8 cellular contexts compared by ENCODE assay signal in the genomic region with DNA sequence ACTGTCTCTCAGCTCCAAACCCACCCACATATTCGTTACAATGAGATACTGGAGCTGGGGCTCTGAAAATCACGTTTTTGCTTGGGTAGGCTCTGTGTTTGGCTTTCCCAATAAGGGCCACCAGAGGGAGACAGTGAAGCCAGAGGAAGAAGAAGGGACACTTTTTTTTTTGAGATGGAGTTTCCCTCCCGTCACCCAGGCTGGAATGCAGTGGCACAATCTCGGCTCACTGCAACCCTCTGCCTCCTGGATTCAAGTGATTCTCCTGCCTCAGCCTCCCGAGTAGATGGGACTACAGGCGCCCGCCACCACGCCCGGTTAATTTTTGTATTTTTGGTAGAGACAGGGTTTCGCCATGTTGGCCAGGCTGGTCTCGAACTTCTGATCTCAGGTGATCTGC. TPM values are rescaled to one million over a fixed set of nuclear protein-coding genes. Genes with fewer than 3 reads are reported as not detected.
DNase-seq lines count a peak whose midpoint lies in the region; ATAC-seq and TF ChIP-seq lines count a peak whose summit lies in the region.
"Not testable (repeated sequence)": the region's sequence is repeated elsewhere in the genome, so short reads cannot be mapped to it uniquely, and the experiment has no call there.

No MANE protein-coding gene starts in this region.

- peak; percentile 79 for DNase-seq in Caki2 (ENCODE audit: low read depth)
- peak; percentile 32 for DNase-seq in HS-5 (ENCODE audit: low read depth)
- DNase-seq in NCI-H460 (ENCODE audit: extremely low read depth, low read depth), result peak; percentile 67
- peak; percentile 25 for DNase-seq in UCSD-AML1 (lab: John Stamatoyannopoulos, UW; ENCODE audit: unreplicated experiment)
- DNase-seq in activated naive CD8-positive, alpha-beta T cell treated with anti-CD3 and anti-CD28 coated beads, Interleukin-2, amount 10 ng/mL, durations not matched to agents 7 days and 5 days, result peak; percentile 51
- DNase-seq in foreskin keratinocyte, result not testable (repeated sequence)
- peak; percentile 40 to 83 (median 76) for DNase-seq in naive thymus-derived CD4-positive, alpha-beta T cell
- DNase-seq in stimulated activated CD8-positive, alpha-beta memory T cell treated with anti-CD3 and anti-CD28 coated beads, Interleukin-7, amount 100 ng/mL, for 4 hours (ENCODE audit: low read depth in 2 of 2), result peak; percentile 54 to 70

- peaks cover 22% of the 10 kb centered on the region for H3K4me1 Mint-ChIP-seq in activated naive CD8-positive, alpha-beta T cell treated with anti-CD3 and anti-CD28 coated beads, Interleukin-2, amount 10 ng/mL, durations not matched to agents 7 days and 5 days
- peaks cover 0 to 28% (median 13%) of the 10 kb centered on the region in 7 donors for H3K4me1 Mint-ChIP-seq in naive thymus-derived CD4-positive, alpha-beta T cell

- CTCF ChIA-PET in naive thymus-derived CD4-positive, alpha-beta T cell (lab: Charles Lee), result interaction anchor here (0.6 to 4.0 kb wide), 21 partner anchors 10 to 261 kb away, joined by 3 to 29 read pairs (median 5); no protein-coding TSS in a partner anchor

- H3K27me3 Mint-ChIP-seq in activated naive CD8-positive, alpha-beta T cell treated with anti-CD3 and anti-CD28 coated beads, Interleukin-2, amount 10 ng/mL, durations not matched to agents 7 days and 5 days; naive thymus-derived CD4-positive, alpha-beta T cell: not testable (repeated sequence)

- not testable (repeated sequence) for H3K4me3 ChIP-seq in naive thymus-derived CD4-positive, alpha-beta T cell (ENCODE audit: low read length)

- peak; percentile 81 for TF ChIP-seq CTCF in foreskin keratinocyte (conservative IDR thresholded peaks at IDR 0.05)

- H3K27ac Mint-ChIP-seq in activated naive CD8-positive, alpha-beta T cell treated with anti-CD3 and anti-CD28 coated beads, Interleukin-2, amount 10 ng/mL, durations not matched to agents 7 days and 5 days, result peak overlapping the region; percentile 64
- H3K27ac Mint-ChIP-seq in naive thymus-derived CD4-positive, alpha-beta T cell, result peak overlapping the region in 8 of 9 donors; percentile 38 to 92 (median 80)

- H3K27me3 ChIP-seq in foreskin keratinocyte; naive thymus-derived CD4-positive, alpha-beta T cell (ENCODE audit: control insufficient read depth in 2 of 2, insufficient read depth in 2 of 2, low read length in 2 of 2): not testable (repeated sequence)

- H3K4me1 ChIP-seq in foreskin keratinocyte, result not testable (repeated sequence)
- H3K4me1 ChIP-seq in naive thymus-derived CD4-positive, alpha-beta T cell (ENCODE audit: control insufficient read depth in 2 of 2, insufficient read depth in 2 of 2, low read length in 2 of 2), result peaks cover 0 to 14% of the 10 kb centered on the region in 2 donors

- ATAC-seq in activated naive CD8-positive, alpha-beta T cell treated with anti-CD3 and anti-CD28 coated beads, Interleukin-2, amount 10 ng/mL, durations not matched to agents 7 days and 5 days (ENCODE audit: low read depth), result peak; percentile 81
- not testable (repeated sequence) for ATAC-seq in foreskin keratinocyte
- ATAC-seq in naive thymus-derived CD4-positive, alpha-beta T cell, result peak; percentile 99

- intact Hi-C loops in naive thymus-derived CD4-positive, alpha-beta T cell (cut with micrococcal nuclease), result loop anchor here (1.0 to 2.0 kb wide), 5 partner anchors 10 to 69 kb away; no protein-coding TSS in a partner anchor

- H3K4me3 Mint-ChIP-seq in activated naive CD8-positive, alpha-beta T cell treated with anti-CD3 and anti-CD28 coated beads, Interleukin-2, amount 10 ng/mL, durations not matched to agents 7 days and 5 days, result peak overlapping the region; percentile 59
- H3K4me3 Mint-ChIP-seq in naive thymus-derived CD4-positive, alpha-beta T cell, result peak overlapping the region in 4 of 10 donors; percentile 28 to 69 (median 46)

- H3K27ac ChIP-seq in foreskin keratinocyte; naive thymus-derived CD4-positive, alpha-beta T cell (ENCODE audit: low read depth, low read length): not testable (repeated sequence)

- in situ Hi-C loops in Caki2 (cut with HindIII; ENCODE audit: low pct_unique_long_range_greater_than_20kb, low sequenced_read_pairs), result not testable (repeated sequence)

- H3K9me3 ChIP-seq in naive thymus-derived CD4-positive, alpha-beta T cell (ENCODE audit: control insufficient read depth in 2 of 3, low read length in 3 of 3), result not testable (repeated sequence)

- POLR2A ChIA-PET in activated naive CD8-positive, alpha-beta T cell treated with anti-CD3 and anti-CD28 coated beads, Interleukin-2, amount 10 ng/mL, durations not matched to agents 7 days and 5 days (lab: Charles Lee), result interaction anchor here (0.6 to 1.7 kb wide), 7 partner anchors 9 to 234 kb away, joined by 3 to 11 read pairs (median 4); no protein-coding TSS in a partner anchor
- POLR2A ChIA-PET in naive thymus-derived CD4-positive, alpha-beta T cell (lab: Charles Lee), result interaction anchor here (0.7 to 1.5 kb wide), 6 partner anchors 8 to 310 kb away, joined by 3 to 9 read pairs (median 4); partner anchors contain the start of gene PIGV

- not testable (repeated sequence) for H3K9me3 Mint-ChIP-seq in activated naive CD8-positive, alpha-beta T cell treated with anti-CD3 and anti-CD28 coated beads, Interleukin-2, amount 10 ng/mL, durations not matched to agents 7 days and 5 days; naive thymus-derived CD4-positive, alpha-beta T cell

- H3K36me3 Mint-ChIP-seq in activated naive CD8-positive, alpha-beta T cell treated with anti-CD3 and anti-CD28 coated beads, Interleukin-2, amount 10 ng/mL, durations not matched to agents 7 days and 5 days; naive thymus-derived CD4-positive, alpha-beta T cell: not testable (repeated sequence)

- not testable (repeated sequence) for H3K36me3 ChIP-seq in naive thymus-derived CD4-positive, alpha-beta T cell (ENCODE audit: control insufficient read depth in 2 of 3, insufficient read depth in 3 of 3, low read length in 3 of 3)

RNA-seq across cellular contexts. Expression of gene ZDHHC18, which starts 16.4 kb away (rescaled TPM):
- total RNA-seq in Caki2 (2014; rRNA removed; shearing (Covaris generic); ENCODE audit: low replicate concordance), result 17.4 and 23.5 TPM in 2 replicates
- total RNA-seq in NCI-H460 (2014; rRNA removed; shearing (Covaris generic)), result 12.5 and 15.2 TPM in 2 replicates
- 11.7 and 17.9 TPM in 2 replicates for polyA plus RNA-seq in NCI-H460 (2014; cell fraction: nucleus; rRNA removed)
- total RNA-seq in activated naive CD8-positive, alpha-beta T cell treated with anti-CD3 and anti-CD28 coated beads, Interleukin-2, amount 10 ng/mL, durations not matched to agents 7 days and 5 days, result 10 to 100 TPM; 52.9 TPM
- total RNA-seq in foreskin keratinocyte, result 17.6 and 18.5 TPM in 2 replicates
- 14.2 and 16.1 TPM in 2 replicates for polyA plus RNA-seq in foreskin keratinocyte
- total RNA-seq in naive thymus-derived CD4-positive, alpha-beta T cell, result 10 to 100 TPM; 36.4 to 72.4 (median 39.7) TPM
- polyA plus RNA-seq in naive thymus-derived CD4-positive, alpha-beta T cell, result 10 to 100 TPM in 1 of 2 donors, 1 to 10 TPM in 1; 3.1 to 11.0 TPM

RNA-seq across cellular contexts. Expression of gene PIGV, which starts 22.4 kb away (rescaled TPM):
- 14.7 and 35.1 TPM in 2 replicates for total RNA-seq in Caki2 (2014; rRNA removed; shearing (Covaris generic); ENCODE audit: low replicate concordance)
- total RNA-seq in NCI-H460 (2014; rRNA removed; shearing (Covaris generic)), result 13.6 and 14.0 TPM in 2 replicates
- 7.8 and 13.0 TPM in 2 replicates for polyA plus RNA-seq in NCI-H460 (2014; cell fraction: nucleus; rRNA removed)
- 10 to 100 TPM; 21.5 TPM for total RNA-seq in activated naive CD8-positive, alpha-beta T cell treated with anti-CD3 and anti-CD28 coated beads, Interleukin-2, amount 10 ng/mL, durations not matched to agents 7 days and 5 days
- total RNA-seq in foreskin keratinocyte, result 11.7 and 11.9 TPM in 2 replicates
- polyA plus RNA-seq in foreskin keratinocyte, result 8.7 and 9.4 TPM in 2 replicates
- 10 to 100 TPM in 4 of 5 experiments, 1 to 10 TPM in 1; 8.4 to 17.9 (median 16.7) TPM for total RNA-seq in naive thymus-derived CD4-positive, alpha-beta T cell
- 10 to 100 TPM in 1 of 2 donors, 1 to 10 TPM in 1; 7.0 to 11.3 TPM for polyA plus RNA-seq in naive thymus-derived CD4-positive, alpha-beta T cell

RNA-seq across cellular contexts. Expression of gene SFN, which starts 52.8 kb away (rescaled TPM):
- total RNA-seq in Caki2 (2014; rRNA removed; shearing (Covaris generic); ENCODE audit: low replicate concordance), result 211 and 262 TPM in 2 replicates
- 21.7 and 23.1 TPM in 2 replicates for total RNA-seq in NCI-H460 (2014; rRNA removed; shearing (Covaris generic))
- polyA plus RNA-seq in NCI-H460 (2014; cell fraction: nucleus; rRNA removed), result 55.6 and 63.7 TPM in 2 replicates
- 1 to 10 TPM; 1.4 to 1.8 TPM for total RNA-seq in activated naive CD8-positive, alpha-beta T cell treated with anti-CD3 and anti-CD28 coated beads, Interleukin-2, amount 10 ng/mL, durations not matched to agents 7 days and 5 days
- total RNA-seq in foreskin keratinocyte, result 2,642 and 2,753 TPM in 2 replicates
- polyA plus RNA-seq in foreskin keratinocyte, result 4,130 and 4,582 TPM in 2 replicates
- total RNA-seq in naive thymus-derived CD4-positive, alpha-beta T cell, result 1 to 10 TPM in 4 of 5 experiments, under 1 TPM in 1; 0.74 to 1.9 (median 1.4) TPM
- not detected for polyA plus RNA-seq in naive thymus-derived CD4-positive, alpha-beta T cell
